Comparison of ENCODE assay signal across 26 cellular contexts in genomic region chr1:17877316-17877715, GRCh38.
"Had no signal": no experiment of that assay in that cellular context is flagged by ENCODE, and none has a peak within 500 bp of the region (broad histone marks: within the 10 kb centered on the region; RNA-seq: fewer than 3 reads in every experiment).

No MANE protein-coding gene starts in this region.

- H3K4me3 ChIP-seq: body of pancreas, cardiac muscle cell, gastrocnemius medialis, mucosa of descending colon, sigmoid colon, smooth muscle cell, testis had no signal

- H3K36me3 ChIP-seq: cardiac muscle cell, gastrocnemius medialis, sigmoid colon had no signal

- ATAC-seq: body of pancreas; esophagus mucosa; gastrocnemius medialis; left cardiac atrium; mucosa of descending colon; stimulated activated naive B cell treated with anti-CD40 and anti-IgM and Interleukin-4, amounts not matched to agents 10 μg/mL and 1 μg/mL and 100 μg/mL, for 72 hours; WTC11 had no signal

- H3K4me2 ChIP-seq: smooth muscle cell had no signal

- H3K27me3 ChIP-seq: body of pancreas, cardiac muscle cell, sigmoid colon, testis had no signal

- DNase-seq: activated CD4-positive, alpha-beta memory T cell treated with anti-CD3 and anti-CD28 coated beads, Interleukin-2, amount 10 ng/mL, durations not matched to agents 7 days and 5 days; activated CD4-positive, alpha-beta T cell treated with anti-CD3 and anti-CD28 coated beads for 48 hours; activated gamma-delta T cell treated with Interleukin-2 at 50 U/mL for 16 hours; anterior cingulate cortex; body of pancreas; dermis blood vessel endothelial cell; effector CD8-positive, alpha-beta T cell; gastrocnemius medialis; hypothalamus; left cardiac atrium; mucosa of descending colon; occipital lobe; posterior cingulate gyrus; stimulated activated CD4-positive, alpha-beta T cell treated with anti-CD3 and anti-CD28 coated beads, Interleukin-2, amount 100 ng/mL, for 48 hours; stimulated activated CD8-positive, alpha-beta memory T cell treated with anti-CD3 and anti-CD28 coated beads, Interleukin-4, amount 100 ng/mL, for 48 hours; stimulated activated naive B cell treated with anti-CD40 and anti-IgM and Interleukin-4, amounts not matched to agents 10 μg/mL and 1 μg/mL and 100 μg/mL, for 72 hours; T1000; testis; trophoblast cell had no signal

- H3K36me3 Mint-ChIP-seq: activated naive CD4-positive, alpha-beta T cell treated with anti-CD3 and anti-CD28 coated beads, Interleukin-2, amount 50 U/mL, for 24 hours; stimulated activated naive B cell treated with anti-CD40 and anti-IgM and Interleukin-4, amounts not matched to agents 10 μg/mL and 1 μg/mL and 100 μg/mL, for 72 hours; WTC11 had no signal

- H3K4me3 Mint-ChIP-seq: activated CD4-positive, alpha-beta memory T cell treated with anti-CD3 and anti-CD28 coated beads, Interleukin-2, amount 10 ng/mL, durations not matched to agents 7 days and 5 days; activated naive CD4-positive, alpha-beta T cell treated with anti-CD3 and anti-CD28 coated beads, Interleukin-2, amount 50 U/mL, for 24 hours; stimulated activated naive B cell treated with anti-CD40 and anti-IgM and Interleukin-4, amounts not matched to agents 10 μg/mL and 1 μg/mL and 100 μg/mL, for 72 hours; T-helper 1 cell treated with Interleukin-12 subunit alpha and Interleukin-12 subunit beta and Interleukin-4 antibody, amounts not matched to agents 30 μg/mL and 1 μg/mL, for 36 hours; WTC11 had no signal

- H3K9me3 Mint-ChIP-seq: activated CD4-positive, alpha-beta memory T cell treated with anti-CD3 and anti-CD28 coated beads, Interleukin-2, amount 10 ng/mL, durations not matched to agents 7 days and 5 days; activated naive CD4-positive, alpha-beta T cell treated with anti-CD3 and anti-CD28 coated beads, Interleukin-2, amount 50 U/mL, for 24 hours; T-helper 1 cell treated with Interleukin-12 subunit alpha and Interleukin-12 subunit beta and Interleukin-4 antibody, amounts not matched to agents 30 μg/mL and 1 μg/mL, for 36 hours; WTC11 had no signal

- H3K27ac ChIP-seq: body of pancreas, cardiac muscle cell, gastrocnemius medialis, sigmoid colon, testis had no signal

- H3K4me1 ChIP-seq: body of pancreas, gastrocnemius medialis, testis had no signal

- H3K27me3 Mint-ChIP-seq: activated CD4-positive, alpha-beta memory T cell treated with anti-CD3 and anti-CD28 coated beads, Interleukin-2, amount 10 ng/mL, durations not matched to agents 7 days and 5 days; activated naive CD4-positive, alpha-beta T cell treated with anti-CD3 and anti-CD28 coated beads, Interleukin-2, amount 50 U/mL, for 24 hours had no signal

- H3K27ac Mint-ChIP-seq: activated CD4-positive, alpha-beta memory T cell treated with anti-CD3 and anti-CD28 coated beads, Interleukin-2, amount 10 ng/mL, durations not matched to agents 7 days and 5 days; activated naive CD4-positive, alpha-beta T cell treated with anti-CD3 and anti-CD28 coated beads, Interleukin-2, amount 50 U/mL, for 24 hours; stimulated activated naive B cell treated with anti-CD40 and anti-IgM and Interleukin-4, amounts not matched to agents 10 μg/mL and 1 μg/mL and 100 μg/mL, for 72 hours; T-helper 1 cell treated with Interleukin-12 subunit alpha and Interleukin-12 subunit beta and Interleukin-4 antibody, amounts not matched to agents 30 μg/mL and 1 μg/mL, for 36 hours; WTC11 had no signal

- H3K9me3 ChIP-seq: body of pancreas, gastrocnemius medialis, mucosa of descending colon, sigmoid colon, testis had no signal

- H3K4me1 Mint-ChIP-seq: activated CD4-positive, alpha-beta memory T cell treated with anti-CD3 and anti-CD28 coated beads, Interleukin-2, amount 10 ng/mL, durations not matched to agents 7 days and 5 days; activated naive CD4-positive, alpha-beta T cell treated with anti-CD3 and anti-CD28 coated beads, Interleukin-2, amount 50 U/mL, for 24 hours; stimulated activated naive B cell treated with anti-CD40 and anti-IgM and Interleukin-4, amounts not matched to agents 10 μg/mL and 1 μg/mL and 100 μg/mL, for 72 hours had no signal
